Comparison of ENCODE assay signal across 18 cellular contexts in the genomic region with DNA sequence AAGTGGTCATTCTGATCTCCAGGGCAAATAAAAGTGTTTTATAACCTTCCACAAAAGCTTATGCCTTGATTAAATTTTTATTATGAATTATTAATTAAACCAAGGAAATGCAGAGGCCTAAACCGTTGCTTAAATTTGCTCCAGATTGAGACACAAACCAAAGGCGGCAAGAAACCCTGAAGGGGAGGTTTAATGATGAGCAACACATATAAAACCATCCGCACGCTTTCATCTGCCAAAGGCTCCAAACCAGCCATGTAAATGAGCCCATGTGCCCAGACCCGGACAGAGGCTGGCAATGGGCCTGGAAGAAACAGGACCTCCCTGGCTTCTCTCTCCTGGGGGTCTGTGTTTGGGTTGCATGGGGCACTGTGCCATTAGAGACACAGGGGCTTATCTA.
A peak's percentile ranks its signal among the peaks of the same experiment; 100 is the strongest.
DNase-seq lines count a peak whose midpoint lies in the region; ATAC-seq and TF ChIP-seq lines count a peak whose summit lies in the region.
"Had no signal": no experiment of that assay in that cellular context is flagged by ENCODE, and none has a peak within 500 bp of the region (broad histone marks: within the 10 kb centered on the region; RNA-seq: fewer than 3 reads in every experiment).

No MANE protein-coding gene starts in this region.

- H3K4me1 Mint-ChIP-seq in endodermal cell: peaks cover 14% of the 10 kb centered on the region

- H3K9me3 ChIP-seq in HEK293 (ENCODE audit: control insufficient read depth, insufficient read depth, low read depth, low read length) (no peaks in the 10 kb centered on the region), endodermal cell (ENCODE audit: control insufficient read depth, low read length) (no peaks in the 10 kb centered on the region), neuronal stem cell (replicated peaks in 1 of 2; ENCODE audit: control insufficient read depth in 2 of 2, insufficient read depth in 1 of 2, low read depth in 1 of 2, low read length in 2 of 2) (peaks cover 0 to 3% of the 10 kb centered on the region in 2 donors)
- H3K9me3 ChIP-seq: BLaER1 treated with 17β-estradiol and CSF1 and Interleukin-3, amounts not matched to agents 10 nM and 100 nM; Caco-2 had no signal

- H3K9ac ChIP-seq in endodermal cell (ENCODE audit: extremely low read depth, low read length, poor library complexity, severe bottlenecking): no peak overlapping the region
- H3K9ac ChIP-seq in neuronal stem cell (ENCODE audit: low read depth, low read length, poor library complexity): no peak overlapping the region
- H3K9ac ChIP-seq: BLaER1 treated with 17β-estradiol and CSF1 and Interleukin-3, amounts not matched to agents 10 nM and 100 nM had no signal

- H3K27ac Mint-ChIP-seq in endodermal cell: no peak overlapping the region
- H3K27ac Mint-ChIP-seq: B cell; CD4-positive, alpha-beta T cell; CD8-positive, alpha-beta T cell had no signal

- TF ChIP-seq CTCF in HEK293 (tag by site-specific recombination; IDR thresholded peaks at IDR 0.05) (no peak), endodermal cell (conservative IDR thresholded peaks at IDR 0.05) (no peak)

- ATAC-seq in HG03095 (IDR thresholded peaks at IDR 0.05; ENCODE audit: unreplicated experiment): no peak
- ATAC-seq: CD8-positive, alpha-beta T cell had no signal

- DNase-seq in endodermal cell (peak; percentile 40), neuronal stem cell (ENCODE audit: low spot score) (no peak), NCI-H2227 (lab: John Stamatoyannopoulos, UW; ENCODE audit: unreplicated experiment) (no peak), head of caudate nucleus (no peak)
- DNase-seq: 8988T; ACHN; AML-193; Caco-2; Calu3; CD4-positive, alpha-beta T cell; CD8-positive, alpha-beta T cell; DMS79 treated with DMSO at 0.1 percent for 48 hours; GF-D8 had no signal

- H2AK5ac ChIP-seq in neuronal stem cell (ENCODE audit: low read depth, low read length): peak overlapping the region; percentile 4

- no peak overlapping the region for H3K4ac ChIP-seq in neuronal stem cell (ENCODE audit: low read length)

- no peak overlapping the region for H4K91ac ChIP-seq in neuronal stem cell (ENCODE audit: low read depth, low read length, poor library complexity)

- H2AFZ ChIP-seq in neuronal stem cell (ENCODE audit: low read length): no peak overlapping the region

- H3K9me3 Mint-ChIP-seq in endodermal cell: no peaks in the 10 kb centered on the region
- H3K9me3 Mint-ChIP-seq: CD4-positive, alpha-beta T cell; CD8-positive, alpha-beta T cell had no signal

- CTCF ChIA-PET in HEK293 (lab: Yijun Ruan, JAX): no interaction called here

- H2BK120ac ChIP-seq in neuronal stem cell (ENCODE audit: low read depth, low read length): no peak overlapping the region

- no peak overlapping the region for H2BK5ac ChIP-seq in neuronal stem cell (ENCODE audit: low read length)

- H3K4me3 Mint-ChIP-seq in endodermal cell: no peak overlapping the region
- H3K4me3 Mint-ChIP-seq: B cell; CD4-positive, alpha-beta T cell; CD8-positive, alpha-beta T cell had no signal

- no peak overlapping the region for H2BK15ac ChIP-seq in neuronal stem cell (ENCODE audit: low read length)

- no peak overlapping the region for H3K14ac ChIP-seq in neuronal stem cell (ENCODE audit: low read length)

- no peaks in the 10 kb centered on the region for H3K36me3 Mint-ChIP-seq in endodermal cell (ENCODE audit: low read depth)
- H3K36me3 Mint-ChIP-seq: CD8-positive, alpha-beta T cell had no signal

- H3K4me3 ChIP-seq in HEK293 (ENCODE audit: low read depth, low read length): no peak overlapping the region
- H3K4me3 ChIP-seq in endodermal cell (ENCODE audit: low read length): no peak overlapping the region
- H3K4me3 ChIP-seq in neuronal stem cell (ENCODE audit: low read length in 2 of 2): no peak overlapping the region
- H3K4me3 ChIP-seq: BLaER1 treated with 17β-estradiol and CSF1 and Interleukin-3, amounts not matched to agents 10 nM and 100 nM had no signal

- intact Hi-C loops in head of caudate nucleus (cut with DNase I): no loop called here

- H3K27ac ChIP-seq in HEK293 (ENCODE audit: extremely low read depth, low read depth, low read length) (no peak overlapping the region), endodermal cell (ENCODE audit: low read depth, low read length) (no peak overlapping the region), neuronal stem cell (replicated peaks; ENCODE audit: low read length) (no peak overlapping the region)
- H3K27ac ChIP-seq: BLaER1 treated with 17β-estradiol and CSF1 and Interleukin-3, amounts not matched to agents 10 nM and 100 nM; C4-2B had no signal

- no peaks in the 10 kb centered on the region for H3K4me1 ChIP-seq in HEK293 (ENCODE audit: control insufficient read depth, insufficient read depth, low read length)
- peaks cover 5% of the 10 kb centered on the region for H3K4me1 ChIP-seq in endodermal cell (ENCODE audit: control insufficient read depth, insufficient read depth, low read length)
- H3K4me1 ChIP-seq in neuronal stem cell (ENCODE audit: control insufficient read depth in 2 of 2, insufficient read depth in 1 of 2, low read depth in 1 of 2, low read length in 2 of 2): peaks cover 0 to 5% of the 10 kb centered on the region in 2 donors
- H3K4me1 ChIP-seq: Caco-2 had no signal

- H3K27me3 Mint-ChIP-seq in endodermal cell (ENCODE audit: insufficient read depth): peaks cover 47% of the 10 kb centered on the region

- no peaks in the 10 kb centered on the region for H3K79me1 ChIP-seq in neuronal stem cell (ENCODE audit: low read depth, low read length)

- no peak overlapping the region for H3K23ac ChIP-seq in neuronal stem cell (ENCODE audit: low read depth, low read length, poor library complexity)

- H3K27me3 ChIP-seq in endodermal cell (ENCODE audit: control insufficient read depth, insufficient read depth, low read length, poor library complexity, severe bottlenecking) (peaks cover 32% of the 10 kb centered on the region), neuronal stem cell (ENCODE audit: control insufficient read depth in 3 of 3, insufficient read depth in 3 of 3, low read depth in 1 of 3, low read length in 3 of 3) (peaks cover 0 to 12% (median 0%) of the 10 kb centered on the region in 3 experiments)
- H3K27me3 ChIP-seq: BLaER1 treated with 17β-estradiol and CSF1 and Interleukin-3, amounts not matched to agents 10 nM and 100 nM had no signal

- H3K36me3 ChIP-seq in HEK293 (ENCODE audit: control insufficient read depth in 2 of 2, insufficient read depth in 1 of 2, low read length in 2 of 2) (no peaks in the 10 kb centered on the region), endodermal cell (ENCODE audit: control insufficient read depth, insufficient read depth, low read length) (no peaks in the 10 kb centered on the region), neuronal stem cell (replicated peaks in 1 of 2; ENCODE audit: control insufficient read depth in 2 of 2, insufficient read depth in 2 of 2, low read length in 2 of 2) (no peaks in the 10 kb centered on the region)
- H3K36me3 ChIP-seq: BLaER1 treated with 17β-estradiol and CSF1 and Interleukin-3, amounts not matched to agents 10 nM and 100 nM had no signal

- no peak overlapping the region for H4K8ac ChIP-seq in neuronal stem cell (ENCODE audit: low read depth, low read length)

- H2BK12ac ChIP-seq in neuronal stem cell (ENCODE audit: low read length): no peak overlapping the region

- H3K4me2 ChIP-seq in neuronal stem cell (ENCODE audit: insufficient read depth, low read length, poor library complexity, severe bottlenecking): no peak overlapping the region
- H3K4me2 ChIP-seq: BLaER1 treated with 17β-estradiol and CSF1 and Interleukin-3, amounts not matched to agents 10 nM and 100 nM had no signal

- no peak overlapping the region for H3K18ac ChIP-seq in neuronal stem cell (ENCODE audit: low read length)

- POLR2A ChIA-PET in HEK293 (lab: Yijun Ruan, JAX): no interaction called here

- 92 to 94% methylated on average over 4 to 5 of the region's 5 CpGs for WGBS in endodermal cell (ENCODE audit: insufficient coverage in 1 of 2, insufficient read length in 1 of 2), 2 experiments
- WGBS in neuronal stem cell (ENCODE audit: extremely low coverage in 2 of 2, insufficient read length in 2 of 2, insufficient replicate concordance in 1 of 2), 2 donors: no CpG with 5 or more reads among the region's 5 CpGs

TF ChIP-seq in HEK293, 187 proteins besides CTCF, POLR2A, EP300 and RAD21:
- TF ChIP-seq ZNF121 (tag by site-specific recombination; IDR thresholded peaks at IDR 0.05) (no peak), ZNF202 (tag by site-specific recombination; IDR thresholded peaks at IDR 0.05; ENCODE audit: borderline replicate concordance) (no peak), GLIS1 (tag by site-specific recombination; IDR thresholded peaks at IDR 0.05) (peak; percentile 16; the same call in 1 of the 2 replicates), ZNF707 (tag by site-specific recombination; IDR thresholded peaks at IDR 0.05) (no peak), ZNF416 (tag by site-specific recombination; IDR thresholded peaks at IDR 0.05) (no peak), ZNF530 (tag by site-specific recombination; IDR thresholded peaks at IDR 0.05; ENCODE audit: low read depth) (no peak), ZNF404 (tag by site-specific recombination; IDR thresholded peaks at IDR 0.05) (no peak)
- TF ChIP-seq, protein P1, sequence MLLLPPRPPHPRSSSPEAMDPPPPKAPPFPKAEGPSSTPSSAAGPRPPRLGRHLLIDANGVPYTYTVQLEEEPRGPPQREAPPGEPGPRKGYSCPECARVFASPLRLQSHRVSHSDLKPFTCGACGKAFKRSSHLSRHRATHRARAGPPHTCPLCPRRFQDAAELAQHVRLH (tag by site-specific recombination; IDR thresholded peaks at IDR 0.05): no peak
TF ChIP-seq in HEK293: peak in this region for 1.
